ENCODE assay signal across 8 cellular contexts in the genomic region with DNA sequence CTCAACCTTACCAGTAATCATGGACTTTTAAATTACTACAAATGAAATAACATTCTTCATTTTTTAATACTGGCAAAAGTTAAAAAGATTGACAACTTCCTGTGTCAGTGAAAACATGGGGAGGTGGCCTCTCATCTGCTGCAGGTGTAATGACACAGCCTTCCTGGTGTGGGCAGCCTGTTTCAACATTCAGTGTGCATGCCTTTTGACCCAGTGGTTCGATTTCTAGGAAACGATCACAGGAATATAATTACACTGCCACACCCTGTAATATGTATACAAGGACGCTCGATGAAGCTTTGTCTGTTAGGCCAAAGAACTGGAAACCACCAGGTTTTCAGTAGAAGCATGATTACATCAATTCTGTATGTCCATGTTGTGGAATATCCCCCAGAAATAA.
A peak's percentile ranks its signal among the peaks of the same experiment; 100 is the strongest.
DNase-seq lines count a peak whose midpoint lies in the region; ATAC-seq and TF ChIP-seq lines count a peak whose summit lies in the region.

No MANE protein-coding gene starts in this region.

- H3K4me3 ChIP-seq in heart right ventricle (no peak overlapping the region), right atrium auricular region (no peak overlapping the region), OCI-LY3 (ENCODE audit: low read length) (no peak overlapping the region), coronary artery (no peak overlapping the region)

- 38 to 48% methylated on average over 4 of the region's 4 CpGs for WGBS in heart right ventricle, 2 donors

- H3K79me2 ChIP-seq in OCI-LY3 (ENCODE audit: low read length) = peaks cover 8% of the 10 kb centered on the region; the same call in 1 of the 2 replicates

- H4K20me1 ChIP-seq in OCI-LY3 (ENCODE audit: insufficient read depth, low read length) = 0 out of 2 replicates have a peak, but pooled peaks cover 2% of the 10 kb centered on the region

- no peak overlapping the region for H3K9ac ChIP-seq in OCI-LY3 (ENCODE audit: low read length)

- peaks cover 0 to 4% (median 0%) of the 10 kb centered on the region in 9 donors for H3K36me3 ChIP-seq in heart right ventricle
- H3K36me3 ChIP-seq in right atrium auricular region = no peaks in the 10 kb centered on the region
- peaks cover 21% of the 10 kb centered on the region for H3K36me3 ChIP-seq in OCI-LY3 (replicated peaks; ENCODE audit: low read depth, low read length)

- no peak for DNase-seq in heart right ventricle
- DNase-seq in right atrium auricular region (ENCODE audit: low spot score) = no peak
- peak; percentile 62 for DNase-seq in activated effector memory CD4-positive, alpha-beta T cell treated with Interleukin-2 at 50 U/mL for 16 hours
- DNase-seq in mucosa of gallbladder (ENCODE audit: low spot score) = peak; percentile 65
- no peak for DNase-seq in coronary artery (ENCODE audit: low spot score)

- TF ChIP-seq CTCF in heart right ventricle (IDR thresholded peaks at IDR 0.05) (peak in 7 of 9 donors; percentile 5 to 47 (median 37)), right atrium auricular region (IDR thresholded peaks at IDR 0.05) (peak in 1 of 2 donors; percentile 30), OCI-LY3 (IDR thresholded peaks at IDR 0.05; ENCODE audit: low read depth, low read length) (peak; percentile 76), coronary artery (IDR thresholded peaks at IDR 0.05) (no peak)

- no peak overlapping the region for H2AFZ ChIP-seq in OCI-LY3 (ENCODE audit: low read depth, low read length)

- H3K4me1 ChIP-seq in heart right ventricle = peaks cover 0 to 3% (median 0%) of the 10 kb centered on the region in 9 donors
- no peaks in the 10 kb centered on the region for H3K4me1 ChIP-seq in right atrium auricular region
- peaks cover 6% of the 10 kb centered on the region; the same call in 1 of the 2 replicates for H3K4me1 ChIP-seq in OCI-LY3 (ENCODE audit: low read length)

- H3K9me3 ChIP-seq in heart right ventricle (no peaks in the 10 kb centered on the region), right atrium auricular region (no peaks in the 10 kb centered on the region), OCI-LY3 (ENCODE audit: insufficient read depth, low read length) (no peaks in the 10 kb centered on the region)

- intact Hi-C loops in heart right ventricle (cut with DNase I) = loop anchor here in 2 of 10 donors (10.0 kb wide), 2 partner anchors 128 to 442 kb away; partner anchors contain the start of gene STAMBP (in 1 of the 2)

- peak overlapping the region; percentile 38; the same call in 1 of the 2 replicates for H3K4me2 ChIP-seq in OCI-LY3 (ENCODE audit: low read length)

- no peaks in the 10 kb centered on the region for H3K27me3 ChIP-seq in heart right ventricle
- H3K27me3 ChIP-seq in right atrium auricular region = no peaks in the 10 kb centered on the region
- no peaks in the 10 kb centered on the region for H3K27me3 ChIP-seq in OCI-LY3 (ENCODE audit: low read depth, low read length)

- ATAC-seq in heart right ventricle (peak in 1 of 8 donors; percentile 35), HG03108 (IDR thresholded peaks at IDR 0.05; ENCODE audit: unreplicated experiment) (no peak), GM21737 (IDR thresholded peaks at IDR 0.05; ENCODE audit: unreplicated experiment) (no peak)

- no peak overlapping the region for H3K27ac ChIP-seq in heart right ventricle
- H3K27ac ChIP-seq in right atrium auricular region = no peak overlapping the region
- no peak overlapping the region for H3K27ac ChIP-seq in OCI-LY3 (ENCODE audit: low read length)
- H3K27ac ChIP-seq in coronary artery = no peak overlapping the region

Comparison
In these comparisons a context has a peak if more than half of its experiments do, and no peak if none do; other contexts are left out.
1. DNase-seq: peak in activated effector memory CD4-positive, alpha-beta T cell treated with Interleukin-2 at 50 U/mL for 16 hours (single experiment) and mucosa of gallbladder (single experiment); none in heart right ventricle (0 of 2), right atrium auricular region (single experiment) and coronary artery (single experiment).